Comparison of ENCODE assay signal across 9 cellular contexts in genomic region chr17:71975331-71975801, GRCh38.
DNase-seq lines count a peak whose midpoint lies in the region; FAIRE-seq and TF ChIP-seq lines count a peak whose summit lies in the region.
"Had no signal": no experiment of that assay in that cellular context is flagged by ENCODE, and none has a peak within 500 bp of the region (broad histone marks: within the 10 kb centered on the region; RNA-seq: fewer than 3 reads in every experiment).

No MANE protein-coding gene starts in this region.

- CTCF ChIA-PET in AG04450 (lab: Charles Lee) = interaction anchor here (0.5 to 0.7 kb wide), 2 partner anchors 143 to 1079 kb away, joined by 4 read pairs; no protein-coding TSS in a partner anchor

- peak; percentile 6 for DNase-seq in AG04450 (ENCODE audit: low read depth, low spot score)
- peak; percentile 68 for DNase-seq in RPMI7951 (ENCODE audit: low read depth)
- peak; percentile 46 for DNase-seq in fibroblast of mammary gland (ENCODE audit: low read depth)
- DNase-seq in neural crest cell (ENCODE audit: low read depth, low spot score) = no peak
- no peak for DNase-seq in COLO668 (lab: John Stamatoyannopoulos, UW; ENCODE audit: unreplicated experiment)
- no peak for DNase-seq in SIG-M5 treated with dmso at 0.1 percent for 504 hours (lab: John Stamatoyannopoulos, UW; ENCODE audit: unreplicated experiment)
- DNase-seq in RCC 7860 (ENCODE audit: low spot score) = no peak
- DNase-seq in stimulated activated CD4-positive, alpha-beta T cell treated with anti-CD3 and anti-CD28 coated beads, Interleukin-2, amount 100 ng/mL, for 48 hours = no peak

- H3K4me1 Mint-ChIP-seq in neural crest cell = peaks cover 14% of the 10 kb centered on the region
- H3K4me1 Mint-ChIP-seq: CD14-positive monocyte had no signal

- H3K36me3 Mint-ChIP-seq in neural crest cell (ENCODE audit: low read depth) = no peaks in the 10 kb centered on the region
- H3K36me3 Mint-ChIP-seq: CD14-positive monocyte had no signal

- H3K4me3 Mint-ChIP-seq in neural crest cell = no peak overlapping the region
- H3K4me3 Mint-ChIP-seq: CD14-positive monocyte had no signal

- TF ChIP-seq CTCF in AG04450 (IDR thresholded peaks at IDR 0.05; ENCODE audit: low read depth, low read length) = no peak
- TF ChIP-seq CTCF in fibroblast of mammary gland (conservative IDR thresholded peaks at IDR 0.05; ENCODE audit: control insufficient read depth, insufficient read depth, low read depth, low read length) = no peak
- no peak for TF ChIP-seq CTCF in neural crest cell (conservative IDR thresholded peaks at IDR 0.05)

- no peaks in the 10 kb centered on the region for H3K27me3 ChIP-seq in AG04450 (ENCODE audit: control insufficient read depth, insufficient read depth, low read length)

- no peaks in the 10 kb centered on the region for H3K9me3 ChIP-seq in AG04450 (ENCODE audit: control insufficient read depth, insufficient read depth, low read length)

- H3K4me3 ChIP-seq in AG04450 (ENCODE audit: low read depth, low read length) (peak overlapping the region; percentile 57), fibroblast of mammary gland (ENCODE audit: control insufficient read depth, low read depth, low read length) (peak overlapping the region; percentile 21)

- H3K27ac Mint-ChIP-seq in neural crest cell (ENCODE audit: unreplicated experiment) = peak overlapping the region; percentile 55

- no peak for FAIRE-seq in RCC 7860 (lab: Jason Lieb, UNC)

- no peaks in the 10 kb centered on the region for H3K27me3 Mint-ChIP-seq in neural crest cell (ENCODE audit: low read depth)

- POLR2A ChIA-PET in AG04450 (lab: Yijun Ruan, JAX) = interaction anchor here (0.6 to 2.2 kb wide), 3 partner anchors 103 to 512 kb away, joined by 3 to 13 read pairs (median 9); partner anchors contain the start of gene SOX9

- H3K9me3 Mint-ChIP-seq in neural crest cell = peaks cover 3% of the 10 kb centered on the region

- peak overlapping the region; percentile 92 for H3K27ac ChIP-seq in AG04450 (ENCODE audit: low read depth, low read length)

Comparison
In these comparisons a context has a peak if more than half of its experiments do, and no peak if none do; other contexts are left out.
1. DNase-seq: peak in AG04450 (single experiment), RPMI7951 (single experiment) and fibroblast of mammary gland (single experiment); none in neural crest cell (single experiment), COLO668 (single experiment), SIG-M5 treated with dmso at 0.1 percent for 504 hours (single experiment), RCC 7860 (single experiment) and stimulated activated CD4-positive, alpha-beta T cell treated with anti-CD3 and anti-CD28 coated beads, Interleukin-2, amount 100 ng/mL, for 48 hours (0 of 2).